Comparison of ENCODE assay signal across 24 cellular contexts in genomic region chr16:78821335-78821734, GRCh38.
DNase-seq lines count a peak whose midpoint lies in the region; ATAC-seq and TF ChIP-seq lines count a peak whose summit lies in the region.
"Had no signal": no experiment of that assay in that cellular context is flagged by ENCODE, and none has a peak within 500 bp of the region (broad histone marks: within the 10 kb centered on the region; RNA-seq: fewer than 3 reads in every experiment).

No MANE protein-coding gene starts in this region.

- H3K79me2 ChIP-seq in Karpas-422 (ENCODE audit: low read length) = no peaks in the 10 kb centered on the region

- DNase-seq in HuH-7.5 (ENCODE audit: low spot score) (peak; percentile 34), left lobe of liver (ENCODE audit: low spot score) (no peak), Karpas-422 (no peak), GM03348 (ENCODE audit: low spot score) (no peak), progenitor cell of endocrine pancreas (ENCODE audit: low spot score, unreplicated experiment) (no peak), NCI-H1092 (lab: John Stamatoyannopoulos, UW) (no peak)
- DNase-seq: 8988T; ACHN; BE2C; C1 segment of cervical spinal cord; CD4-positive, alpha-beta memory T cell; CD4-positive, CD25-positive, alpha-beta regulatory T cell; CD8-positive, alpha-beta memory T cell; COR-L47; DMS 273 treated with DMSO at 0.1 percent for 48 hours; DMS153; DMS53; DMS79; DND-41; EL; GDM1 had no signal

- peaks cover 5 to 15% (median 10%) of the 10 kb centered on the region in 4 donors for H3K4me1 ChIP-seq in liver (ENCODE audit: control insufficient read depth in 4 of 4, insufficient read depth in 4 of 4, low read length in 3 of 4)
- no peaks in the 10 kb centered on the region for H3K4me1 ChIP-seq in Karpas-422 (ENCODE audit: low read length)
- H3K4me1 ChIP-seq: BE2C, BLaER1 had no signal

- H3K27ac ChIP-seq in liver (ENCODE audit: low read depth in 1 of 2, low read length in 2 of 2) (no peak overlapping the region), Karpas-422 (ENCODE audit: low read length) (no peak overlapping the region)
- H3K27ac ChIP-seq: BLaER1 had no signal

- H4K20me1 ChIP-seq in Karpas-422 (ENCODE audit: insufficient read depth, low read depth, low read length) = no peaks in the 10 kb centered on the region
- H4K20me1 ChIP-seq: BLaER1 had no signal

- no peaks in the 10 kb centered on the region for H3K36me3 ChIP-seq in liver (ENCODE audit: control insufficient read depth in 4 of 4, insufficient read depth in 3 of 4, low read depth in 1 of 4, low read length in 3 of 4)
- H3K36me3 ChIP-seq in Karpas-422 (ENCODE audit: insufficient read depth, low read length) = no peaks in the 10 kb centered on the region
- H3K36me3 ChIP-seq: BE2C, BLaER1 had no signal

- WGBS in liver = 53% methylated on average over 3 of the region's 3 CpGs

- no peak overlapping the region for H3K4me3 Mint-ChIP-seq in progenitor cell of endocrine pancreas (ENCODE audit: low read depth)
- H3K4me3 Mint-ChIP-seq: CD14-positive monocyte; CD4-positive, alpha-beta memory T cell; CD4-positive, CD25-positive, alpha-beta regulatory T cell; CD8-positive, alpha-beta memory T cell had no signal

- H3K27me3 Mint-ChIP-seq in progenitor cell of endocrine pancreas = peaks cover 3% of the 10 kb centered on the region
- H3K27me3 Mint-ChIP-seq: CD4-positive, alpha-beta memory T cell; CD4-positive, CD25-positive, alpha-beta regulatory T cell; CD8-positive, alpha-beta memory T cell had no signal

- no peaks in the 10 kb centered on the region for H3K4me1 Mint-ChIP-seq in progenitor cell of endocrine pancreas (ENCODE audit: low read depth)
- H3K4me1 Mint-ChIP-seq: CD14-positive monocyte; CD4-positive, alpha-beta memory T cell; CD8-positive, alpha-beta memory T cell had no signal

- H3K9ac ChIP-seq in liver (ENCODE audit: low read depth in 1 of 2, low read length in 2 of 2) (no peak overlapping the region), Karpas-422 (ENCODE audit: low read length) (no peak overlapping the region)
- H3K9ac ChIP-seq: BLaER1 had no signal

- ATAC-seq in left lobe of liver = peak; percentile 30

- H3K9me3 Mint-ChIP-seq in progenitor cell of endocrine pancreas (ENCODE audit: low read depth) = peaks cover 3% of the 10 kb centered on the region
- H3K9me3 Mint-ChIP-seq: CD4-positive, alpha-beta memory T cell; CD8-positive, alpha-beta memory T cell had no signal

- no peak overlapping the region for H3K4me2 ChIP-seq in Karpas-422 (ENCODE audit: low read depth, low read length, poor library complexity, severe bottlenecking)
- H3K4me2 ChIP-seq: BLaER1 had no signal

- H3K9me3 ChIP-seq in liver (ENCODE audit: control insufficient read depth in 4 of 4, low read length in 3 of 4) (peaks cover 0 to 5% (median 3%) of the 10 kb centered on the region in 4 donors), Karpas-422 (ENCODE audit: low read length) (peaks cover 22% of the 10 kb centered on the region)
- H3K9me3 ChIP-seq: BE2C, BLaER1 had no signal

- no peaks in the 10 kb centered on the region for H3K36me3 Mint-ChIP-seq in progenitor cell of endocrine pancreas (ENCODE audit: insufficient read depth)
- H3K36me3 Mint-ChIP-seq: CD14-positive monocyte; CD4-positive, alpha-beta memory T cell had no signal

- no peak overlapping the region for H3K27ac Mint-ChIP-seq in progenitor cell of endocrine pancreas
- H3K27ac Mint-ChIP-seq: CD14-positive monocyte; CD4-positive, alpha-beta memory T cell; CD4-positive, CD25-positive, alpha-beta regulatory T cell; CD8-positive, alpha-beta memory T cell had no signal

- H2AFZ ChIP-seq in Karpas-422 (ENCODE audit: low read length) = no peak overlapping the region

- TF ChIP-seq CTCF in liver (IDR thresholded peaks at IDR 0.05; ENCODE audit: low read depth, low read length, missing input control) (no peak), progenitor cell of endocrine pancreas (IDR thresholded peaks at IDR 0.05; ENCODE audit: unreplicated experiment) (no peak)

- no peaks in the 10 kb centered on the region for H3K27me3 ChIP-seq in liver (ENCODE audit: control insufficient read depth in 4 of 4, insufficient read depth in 4 of 4, low read length in 3 of 4)
- H3K27me3 ChIP-seq in Karpas-422 (ENCODE audit: low read length) = no peaks in the 10 kb centered on the region
- H3K27me3 ChIP-seq: BE2C, BLaER1 had no signal

- no peak for TF ChIP-seq RAD21 in liver (IDR thresholded peaks at IDR 0.05)

- H3K9me2 ChIP-seq in Karpas-422 (replicated peaks; ENCODE audit: insufficient read depth, low read length) = no peaks in the 10 kb centered on the region

- H3K4me3 ChIP-seq in liver (ENCODE audit: low read depth in 1 of 3, low read length in 3 of 3) (peak overlapping the region in 1 of 3 donors; percentile 7), Karpas-422 (ENCODE audit: low read length) (no peak overlapping the region)
- H3K4me3 ChIP-seq: BLaER1 had no signal

TF ChIP-seq in liver, 16 proteins besides CTCF, POLR2A, EP300 and RAD21:
- TF ChIP-seq FOXA2 (IDR thresholded peaks at IDR 0.05) = no peak
- no peak for TF ChIP-seq REST (IDR thresholded peaks at IDR 0.05)
- no peak for TF ChIP-seq ZBTB33 (IDR thresholded peaks at IDR 0.05)
- peak; percentile 70 for TF ChIP-seq NR2F2 (IDR thresholded peaks at IDR 0.05)
- peak; percentile 48 to 59 for TF ChIP-seq RXRA (IDR thresholded peaks at IDR 0.05)
- TF ChIP-seq HNF4A (conservative IDR thresholded peaks at IDR 0.05) = peak; percentile 66 to 67
